9 cellular contexts compared by ENCODE assay signal in genomic region chr4:184300816-184301215, GRCh38.
"Had no signal": no experiment of that assay in that cellular context is flagged by ENCODE, and none has a peak within 500 bp of the region (broad histone marks: within the 10 kb centered on the region; RNA-seq: fewer than 3 reads in every experiment).

No MANE protein-coding gene starts in this region.

- H3K27me3 Mint-ChIP-seq: IgD-negative memory B cell had no signal

- H3K4me3 Mint-ChIP-seq: HFFc6, IgD-negative memory B cell had no signal

- H3K27ac ChIP-seq: GM23248, HL-60 had no signal

- H3K36me3 ChIP-seq: HAP-1 had no signal

- ATAC-seq: HCT116, HepG2 had no signal

- H3K4me3 ChIP-seq: GM23248, HAP-1 had no signal

- H3K27ac Mint-ChIP-seq: HFFc6 had no signal

- DNase-seq: GM23248, GOT3, H7, HFFc6 had no signal
